15 cellular contexts compared by ENCODE assay signal in genomic region chr12:52944683-52945388, GRCh38. TPM values are rescaled to one million over a fixed set of nuclear protein-coding genes. Genes with fewer than 3 reads are reported as not detected.
DNase-seq lines count a peak whose midpoint lies in the region; ATAC-seq, FAIRE-seq and TF ChIP-seq lines count a peak whose summit lies in the region.
"Had no signal": no experiment of that assay in that cellular context is flagged by ENCODE, and none has a peak within 500 bp of the region (broad histone marks: within the 10 kb centered on the region; RNA-seq: fewer than 3 reads in every experiment).

No MANE protein-coding gene starts in this region.

- CTCF ChIA-PET in HEK293 (lab: Yijun Ruan, JAX), result interaction anchor here (0.6 to 5.4 kb wide), 6 partner anchors 18 to 1067 kb away, joined by 3 to 32 read pairs (median 5); partner anchors contain the start of gene KRT8

- DNase-seq in T-helper 17 cell, result no peak
- no peak for DNase-seq in kidney
- DNase-seq in smooth muscle cell (lab: John Stamatoyannopoulos, UW; ENCODE audit: unreplicated experiment), result no peak
- DNase-seq in stimulated activated CD4-positive, alpha-beta T cell treated with anti-CD3 and anti-CD28 coated beads, Interleukin-1b, Interleukin-23, amount 100 ng/mL, for 48 hours, result no peak
- DNase-seq: NCI-H187 treated with DMSO at 0.1 percent for 48 hours, NCI-H510A treated with DMSO at 0.1 percent for 48 hours had no signal

- WGBS in smooth muscle cell (ENCODE audit: low lambda C conversion rate), result 73% methylated on average over 8 of the region's 8 CpGs
- 86 to 94% methylated on average over 2 to 7 of the region's 8 CpGs for WGBS in gastroesophageal sphincter (ENCODE audit: low coverage in 1 of 2), 2 donors

- H3K9ac ChIP-seq in kidney (ENCODE audit: low read length in 2 of 2) (no peak overlapping the region), smooth muscle cell (ENCODE audit: low read depth) (peak overlapping the region; percentile 60)

- no peaks in the 10 kb centered on the region for H3K36me3 ChIP-seq in HEK293 (ENCODE audit: control insufficient read depth in 2 of 2, insufficient read depth in 1 of 2, low read length in 2 of 2)
- H3K36me3 ChIP-seq in kidney (ENCODE audit: control insufficient read depth in 1 of 2, insufficient read depth in 2 of 2, low read length in 2 of 2), result no peaks in the 10 kb centered on the region
- no peaks in the 10 kb centered on the region for H3K36me3 ChIP-seq in smooth muscle cell (ENCODE audit: low read depth)
- H3K36me3 ChIP-seq in gastroesophageal sphincter, result no peaks in the 10 kb centered on the region
- H3K36me3 ChIP-seq: prostate gland had no signal

- no peak for FAIRE-seq in kidney (lab: Jason Lieb, UNC)
- FAIRE-seq: colon had no signal

- no peak for TF ChIP-seq EP300 in gastroesophageal sphincter (IDR thresholded peaks at IDR 0.05)

- peaks cover 24% of the 10 kb centered on the region for H3F3A ChIP-seq in smooth muscle cell (ENCODE audit: low read depth)

- no peak for TF ChIP-seq POLR2A in gastroesophageal sphincter (IDR thresholded peaks at IDR 0.05)

- ATAC-seq in T-helper 17 cell (no peak), GM19035 (IDR thresholded peaks at IDR 0.05; ENCODE audit: unreplicated experiment) (no peak), gastroesophageal sphincter (no peak), HG02678 (IDR thresholded peaks at IDR 0.05; ENCODE audit: unreplicated experiment) (no peak)

- H3K9me3 ChIP-seq in HEK293 (ENCODE audit: control insufficient read depth, insufficient read depth, low read depth, low read length) (no peaks in the 10 kb centered on the region), T-helper 17 cell (ENCODE audit: control insufficient read depth, low read length, poor library complexity, severe bottlenecking) (no peaks in the 10 kb centered on the region), kidney (ENCODE audit: control insufficient read depth in 1 of 2, low read length in 2 of 2) (no peaks in the 10 kb centered on the region), smooth muscle cell (replicated peaks; ENCODE audit: low read depth) (no peaks in the 10 kb centered on the region), gastroesophageal sphincter (peaks cover 0 to 3% (median 0%) of the 10 kb centered on the region in 3 donors)
- H3K9me3 ChIP-seq: prostate gland had no signal

- peak overlapping the region; percentile 91 for H3K4me2 ChIP-seq in smooth muscle cell

- POLR2A ChIA-PET in HEK293 (lab: Yijun Ruan, JAX), result interaction anchor here (0.6 to 7.7 kb wide), 13 partner anchors 12 to 61 kb away, joined by 3 to 202 read pairs (median 4); partner anchors contain the start of genes EIF4B and KRT8

- H3K27ac ChIP-seq in HEK293 (ENCODE audit: extremely low read depth, low read depth, low read length) (no peak overlapping the region), kidney (ENCODE audit: low read depth in 2 of 2, low read length in 2 of 2) (peak overlapping the region; percentile 69 to 81), smooth muscle cell (ENCODE audit: low read depth) (peak overlapping the region; percentile 92), gastroesophageal sphincter (no peak overlapping the region)
- H3K27ac ChIP-seq: prostate gland had no signal

- H3K36me3 Mint-ChIP-seq in T-helper 17 cell (ENCODE audit: low read depth), result peaks cover 7% of the 10 kb centered on the region

- intact Hi-C loops in kidney (cut with DNase I), result no loop called here

- peaks cover 34% of the 10 kb centered on the region for H3K27me3 Mint-ChIP-seq in T-helper 17 cell

- H3K4me1 ChIP-seq in HEK293 (ENCODE audit: control insufficient read depth, insufficient read depth, low read length), result peaks cover 7% of the 10 kb centered on the region; the same call in 1 of the 2 replicates
- peaks cover 4 to 22% of the 10 kb centered on the region in 2 donors for H3K4me1 ChIP-seq in kidney (ENCODE audit: control insufficient read depth in 1 of 2, insufficient read depth in 1 of 2, low read depth in 1 of 2, low read length in 2 of 2)
- H3K4me1 ChIP-seq in smooth muscle cell (ENCODE audit: low read depth), result peaks cover 43% of the 10 kb centered on the region
- H3K4me1 ChIP-seq in gastroesophageal sphincter, result peaks cover 0 to 14% (median 0%) of the 10 kb centered on the region in 3 donors
- H3K4me1 ChIP-seq: prostate gland had no signal

- peaks cover under 1% of the 10 kb centered on the region for H4K20me1 ChIP-seq in smooth muscle cell (ENCODE audit: low read depth)

- H3K27ac Mint-ChIP-seq in T-helper 17 cell, result peak overlapping the region; percentile 72
- H3K27ac Mint-ChIP-seq: activated T-helper 2 cell treated with anti-CD3 and anti-CD28 coated beads, Interferon-gamma antibody, Interleukin-2, Interleukin-4, amounts not matched to agents 10 μg/mL and 5 μg/mL and 100 μg/mL, durations not matched to agents 14 hours and 24 hours and 36 hours; B cell had no signal

- H3K4me3 Mint-ChIP-seq in T-helper 17 cell, result no peak overlapping the region
- H3K4me3 Mint-ChIP-seq: B cell had no signal

- no peak overlapping the region for H2AFZ ChIP-seq in smooth muscle cell (ENCODE audit: low read depth)

- peaks cover 13% of the 10 kb centered on the region for H3K4me1 Mint-ChIP-seq in T-helper 17 cell

- H3K4me3 ChIP-seq in HEK293 (ENCODE audit: low read depth, low read length) (no peak overlapping the region), kidney (ENCODE audit: low read length in 2 of 2) (no peak overlapping the region), smooth muscle cell (no peak overlapping the region), gastroesophageal sphincter (no peak overlapping the region)
- H3K4me3 ChIP-seq: prostate gland had no signal

- peaks cover 22% of the 10 kb centered on the region for H3K79me2 ChIP-seq in smooth muscle cell (ENCODE audit: low read depth)

- TF ChIP-seq CTCF in HEK293 (tag by site-specific recombination; IDR thresholded peaks at IDR 0.05) (no peak), kidney (IDR thresholded peaks at IDR 0.05; ENCODE audit: borderline replicate concordance, extremely low read depth, insufficient read depth) (no peak), smooth muscle cell (IDR thresholded peaks at IDR 0.05; ENCODE audit: borderline replicate concordance, insufficient read depth, poor library complexity, severe bottlenecking) (no peak), gastroesophageal sphincter (IDR thresholded peaks at IDR 0.05) (no peak)

- no peaks in the 10 kb centered on the region for H3K27me3 ChIP-seq in smooth muscle cell (ENCODE audit: low read depth)
- H3K27me3 ChIP-seq in gastroesophageal sphincter, result peaks cover 14% of the 10 kb centered on the region

TF ChIP-seq in HEK293, 187 proteins besides CTCF, POLR2A, EP300 and RAD21:
- TF ChIP-seq ZNF146 (tag by site-specific recombination; IDR thresholded peaks at IDR 0.05), result no peak
- TF ChIP-seq SALL2 (tag by site-specific recombination; IDR thresholded peaks at IDR 0.05; ENCODE audit: borderline replicate concordance), result no peak
- TF ChIP-seq ZIC2 (tag by site-specific recombination; IDR thresholded peaks at IDR 0.05), result peak; percentile 17; the same call in 1 of the 2 replicates
- no peak for TF ChIP-seq ZNF596 (tag by site-specific recombination; IDR thresholded peaks at IDR 0.05)
- TF ChIP-seq, protein P1, sequence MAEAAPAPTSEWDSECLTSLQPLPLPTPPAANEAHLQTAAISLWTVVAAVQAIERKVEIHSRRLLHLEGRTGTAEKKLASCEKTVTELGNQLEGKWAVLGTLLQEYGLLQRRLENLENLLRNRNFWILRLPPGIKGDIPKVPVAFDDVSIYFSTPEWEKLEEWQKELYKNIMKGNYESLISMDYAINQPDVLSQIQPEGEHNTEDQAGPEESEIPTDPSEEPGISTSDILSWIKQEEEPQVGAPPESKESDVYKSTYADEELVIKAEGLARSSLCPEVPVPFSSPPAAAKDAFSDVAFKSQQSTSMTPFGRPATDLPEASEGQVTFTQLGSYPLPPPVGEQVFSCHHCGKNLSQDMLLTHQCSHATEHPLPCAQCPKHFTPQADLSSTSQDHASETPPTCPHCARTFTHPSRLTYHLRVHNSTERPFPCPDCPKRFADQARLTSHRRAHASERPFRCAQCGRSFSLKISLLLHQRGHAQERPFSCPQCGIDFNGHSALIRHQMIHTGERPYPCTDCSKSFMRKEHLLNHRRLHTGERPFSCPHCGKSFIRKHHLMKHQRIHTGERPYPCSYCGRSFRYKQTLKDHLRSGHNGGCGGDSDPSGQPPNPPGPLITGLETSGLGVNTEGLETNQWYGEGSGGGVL (tag by site-specific recombination; IDR thresholded peaks at IDR 0.05), result no peak
- no peak for TF ChIP-seq ZFHX2 (tag by site-specific recombination; conservative IDR thresholded peaks at IDR 0.05)
- TF ChIP-seq ZNF521 (tag by site-specific recombination; IDR thresholded peaks at IDR 0.05), result no peak
- TF ChIP-seq GLIS1 (tag by site-specific recombination; IDR thresholded peaks at IDR 0.05), result peak; percentile 98
- TF ChIP-seq ZNF600 (tag by site-specific recombination; IDR thresholded peaks at IDR 0.05), result no peak
- TF ChIP-seq ZNF629 (tag by site-specific recombination; IDR thresholded peaks at IDR 0.05), result no peak
- TF ChIP-seq ZNF175 (tag by site-specific recombination; IDR thresholded peaks at IDR 0.05), result no peak
- no peak for TF ChIP-seq ZNF202 (tag by site-specific recombination; IDR thresholded peaks at IDR 0.05; ENCODE audit: borderline replicate concordance)
- no peak for TF ChIP-seq ZNF248 (tag by site-specific recombination; IDR thresholded peaks at IDR 0.05)
- TF ChIP-seq ZNF510 (tag by site-specific recombination; IDR thresholded peaks at IDR 0.05; ENCODE audit: insufficient replicate concordance), result no peak
- no peak for TF ChIP-seq ZNF514 (tag by site-specific recombination; IDR thresholded peaks at IDR 0.05)
- no peak for TF ChIP-seq REPIN1 (tag by site-specific recombination; IDR thresholded peaks at IDR 0.05; ENCODE audit: low read depth)

RNA-seq across cellular contexts. Expression of gene KRT18, which starts 4.1 kb away (rescaled TPM):
- total RNA-seq in T-helper 17 cell (1 to 10 TPM; 1.8 to 3.2 TPM), kidney (386 TPM), smooth muscle cell (477 and 663 TPM in 2 replicates), gastroesophageal sphincter (10 to 100 TPM in 3 of 4 donors, 1 to 10 TPM in 1; 4.7 to 73.5 (median 24.3) TPM)
- polyA plus RNA-seq in kidney (ENCODE audit: insufficient read depth, low read depth, low replicate concordance) (245 TPM), smooth muscle cell (894 and 2,163 TPM in 2 replicates)

RNA-seq across cellular contexts. Expression of gene KRT8, which starts 40.0 kb away (rescaled TPM):
- 1 to 10 TPM in 1 of 2 donors, under 1 TPM in 1; 0.67 to 3.2 TPM for total RNA-seq in T-helper 17 cell
- 546 TPM for total RNA-seq in kidney
- polyA plus RNA-seq in kidney (ENCODE audit: insufficient read depth, low read depth, low replicate concordance), result 333 TPM
- 694 and 929 TPM in 2 replicates for total RNA-seq in smooth muscle cell
- polyA plus RNA-seq in smooth muscle cell, result 1,025 and 2,331 TPM in 2 replicates
- total RNA-seq in gastroesophageal sphincter, result 100 to 1,000 TPM in 3 of 4 donors, 10 to 100 TPM in 1; 72.0 to 565 (median 255) TPM
- total RNA-seq: activated CD8-positive, alpha-beta memory T cell treated with anti-CD3 and anti-CD28 coated beads for 36 hours had no signal

Comparison
In these comparisons a context has a peak if more than half of its experiments do, and no peak if none do; other contexts are left out.
1. H3K27ac ChIP-seq: peak in kidney (2 of 2) and smooth muscle cell (single experiment); none in HEK293 (single experiment) and gastroesophageal sphincter (0 of 4).
2. RNA of gene KRT8, which starts 40.0 kb away (total RNA-seq): 694 to 929 TPM in smooth muscle cell, 546 TPM in kidney (single experiment) and 72.0 to 565 TPM in gastroesophageal sphincter; 0.67 to 3.2 TPM in T-helper 17 cell; every median in the first group is over 10 times any median in the second.